Comparison of ENCODE assay signal across 18 cellular contexts in the genomic region with DNA sequence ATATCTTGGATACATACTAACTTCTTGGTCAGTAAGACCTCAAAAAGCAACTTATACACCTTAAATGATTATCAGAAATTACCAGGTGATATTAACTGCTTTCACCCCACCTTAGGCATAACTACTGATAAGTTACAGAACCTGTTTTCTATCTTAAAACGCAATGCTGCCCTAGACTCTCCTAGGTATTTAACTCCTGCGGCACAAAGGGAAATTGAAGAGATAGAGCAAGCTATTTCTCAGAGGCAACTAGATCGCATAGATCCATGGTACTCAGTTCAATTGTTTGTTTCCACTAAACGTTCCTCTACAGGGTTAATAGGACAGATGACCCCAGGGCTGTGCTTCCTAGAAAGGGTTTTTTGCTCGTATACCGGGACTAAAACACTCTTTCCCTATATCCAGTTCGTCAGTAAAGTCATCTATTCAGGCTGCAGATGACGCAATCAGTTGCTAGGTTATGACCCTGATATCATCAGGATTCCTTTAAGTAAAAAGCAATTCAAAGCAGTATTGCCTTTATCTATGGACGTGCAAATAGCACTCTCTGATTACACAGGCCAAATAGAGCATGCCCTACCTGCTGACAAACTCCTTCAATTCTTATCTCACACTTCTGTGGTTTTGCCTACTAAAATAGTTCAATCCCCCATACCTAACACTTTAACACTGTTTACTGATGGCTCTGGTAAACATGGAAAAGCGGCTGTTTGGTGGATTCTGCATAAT.
"Had no signal": no experiment of that assay in that cellular context is flagged by ENCODE, and none has a peak within 500 bp of the region (broad histone marks: within the 10 kb centered on the region; RNA-seq: fewer than 3 reads in every experiment).

No MANE protein-coding gene starts in this region.

- H3K4me3 ChIP-seq: coronary artery, heart left ventricle, psoas muscle, smooth muscle cell, thyroid gland, upper lobe of left lung, vagina had no signal

- FAIRE-seq: frontal cortex, islet of Langerhans had no signal

- H3K4me1 Mint-ChIP-seq: naive thymus-derived CD4-positive, alpha-beta T cell; nephron progenitor cell had no signal

- H3K4me3 Mint-ChIP-seq: naive thymus-derived CD4-positive, alpha-beta T cell; nephron progenitor cell had no signal

- H3K27ac Mint-ChIP-seq: naive thymus-derived CD4-positive, alpha-beta T cell; nephron progenitor cell had no signal

- DNase-seq: effector CD4-positive, alpha-beta T cell; heart left ventricle; hypothalamus; kidney glomerular epithelial cell; mammary epithelial cell; naive thymus-derived CD4-positive, alpha-beta T cell; nephron progenitor cell; psoas muscle; retina; stimulated activated CD4-positive, alpha-beta T cell treated with anti-CD3 and anti-CD28 coated beads, Interleukin-2, amount 100 ng/mL, for 48 hours; stimulated activated naive CD4-positive, alpha-beta T cell treated with Interleukin-2 at 50 U/mL for 16 hours; thyroid gland; upper lobe of left lung had no signal
